Comparison of ENCODE assay signal across 21 cellular contexts in the genomic region with DNA sequence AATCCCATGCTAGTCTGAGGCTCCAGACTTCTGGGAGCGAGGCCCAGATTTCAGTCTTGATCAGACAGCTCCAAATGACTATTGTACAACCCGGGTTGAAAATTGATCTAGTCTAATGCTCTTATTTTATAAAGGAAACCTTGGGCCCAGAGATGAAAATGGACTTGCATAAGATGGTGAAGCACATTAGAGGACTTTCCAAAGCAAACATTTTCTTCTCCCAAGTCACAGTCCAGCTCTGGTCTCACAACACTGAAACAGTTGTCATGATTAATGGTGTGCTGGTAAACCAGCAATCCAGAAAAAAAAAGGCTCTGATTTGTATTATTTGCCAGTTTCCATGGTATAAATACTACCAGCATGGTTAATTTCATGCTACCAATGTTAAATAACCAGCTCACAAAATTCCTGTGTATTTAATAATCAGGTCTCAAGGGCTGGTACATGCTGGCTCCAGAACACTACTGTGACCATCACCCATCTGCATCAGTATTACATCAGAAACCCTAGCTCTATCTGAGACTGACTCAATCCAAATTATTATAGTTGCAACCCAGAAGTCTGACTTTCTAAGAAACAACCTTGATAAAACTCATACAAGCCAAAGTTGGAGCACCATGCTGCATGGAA. TPM values are rescaled to one million over a fixed set of nuclear protein-coding genes. Genes with fewer than 3 reads are reported as not detected.
"Had no signal": no experiment of that assay in that cellular context is flagged by ENCODE, and none has a peak within 500 bp of the region (broad histone marks: within the 10 kb centered on the region; RNA-seq: fewer than 3 reads in every experiment).

No MANE protein-coding gene starts in this region.

- FAIRE-seq: kidney had no signal

- H3K4me1 Mint-ChIP-seq: activated CD4-positive, alpha-beta T cell treated with anti-CD3 and anti-CD28 coated beads, Interleukin-2, amount 10 ng/mL, durations not matched to agents 24 days and 14 days; activated naive CD8-positive, alpha-beta T cell treated with anti-CD3 and anti-CD28 coated beads, Interleukin-2, amount 10 ng/mL, durations not matched to agents 7 days and 5 days; activated T-helper 17 cell treated with anti-CD3 and anti-CD28 coated beads, Interleukin-2, amount 50 U/mL, for 72 hours; central memory CD8-positive, alpha-beta T cell; nephron; stimulated activated naive B cell treated with anti-CD40 and anti-IgM and Interleukin-4, amounts not matched to agents 10 μg/mL and 1 μg/mL and 100 μg/mL, for 72 hours; T-cell had no signal

- H3K4me1 ChIP-seq: left lung, thyroid gland had no signal

- ATAC-seq: activated CD8-positive, alpha-beta T cell treated with anti-CD3 and anti-CD28 coated beads for 36 hours; activated T-helper 17 cell treated with anti-CD3 and anti-CD28 coated beads, Interleukin-2, amount 50 U/mL, for 72 hours; left lung; stimulated activated naive B cell treated with anti-CD40 and anti-IgM and Interleukin-4, amounts not matched to agents 10 μg/mL and 1 μg/mL and 100 μg/mL, for 72 hours; T-cell had no signal

- H3K36me3 Mint-ChIP-seq: activated naive CD8-positive, alpha-beta T cell treated with anti-CD3 and anti-CD28 coated beads, Interleukin-2, amount 10 ng/mL, durations not matched to agents 7 days and 5 days; mesothelial cell of epicardium; stimulated activated naive B cell treated with anti-CD40 and anti-IgM and Interleukin-4, amounts not matched to agents 10 μg/mL and 1 μg/mL and 100 μg/mL, for 72 hours; T-cell had no signal

- H3K27ac Mint-ChIP-seq: activated CD4-positive, alpha-beta T cell treated with anti-CD3 and anti-CD28 coated beads, Interleukin-2, amount 10 ng/mL, durations not matched to agents 24 days and 14 days; activated CD8-positive, alpha-beta T cell treated with anti-CD3 and anti-CD28 coated beads for 36 hours; activated naive CD8-positive, alpha-beta T cell treated with anti-CD3 and anti-CD28 coated beads, Interleukin-2, amount 10 ng/mL, durations not matched to agents 7 days and 5 days; activated T-helper 17 cell treated with anti-CD3 and anti-CD28 coated beads, Interleukin-2, amount 50 U/mL, for 72 hours; mesothelial cell of epicardium; nephron; stimulated activated naive B cell treated with anti-CD40 and anti-IgM and Interleukin-4, amounts not matched to agents 10 μg/mL and 1 μg/mL and 100 μg/mL, for 72 hours; T-cell had no signal

- H3K36me3 ChIP-seq: brain microvascular endothelial cell, left lung, thyroid gland had no signal

- H3K9me3 ChIP-seq: left lung, thyroid gland had no signal

- H3K9me3 Mint-ChIP-seq: activated CD4-positive, alpha-beta T cell treated with anti-CD3 and anti-CD28 coated beads, Interleukin-2, amount 10 ng/mL, durations not matched to agents 24 days and 14 days; activated CD8-positive, alpha-beta T cell treated with anti-CD3 and anti-CD28 coated beads for 36 hours; activated naive CD8-positive, alpha-beta T cell treated with anti-CD3 and anti-CD28 coated beads, Interleukin-2, amount 10 ng/mL, durations not matched to agents 7 days and 5 days; activated T-helper 17 cell treated with anti-CD3 and anti-CD28 coated beads, Interleukin-2, amount 50 U/mL, for 72 hours; central memory CD8-positive, alpha-beta T cell; mesothelial cell of epicardium; nephron; stimulated activated naive B cell treated with anti-CD40 and anti-IgM and Interleukin-4, amounts not matched to agents 10 μg/mL and 1 μg/mL and 100 μg/mL, for 72 hours; T-cell had no signal

- H3K4me3 ChIP-seq: coronary artery, left lung, thyroid gland had no signal

- H3K27ac ChIP-seq: brain microvascular endothelial cell, coronary artery, left lung, thyroid gland had no signal

- H3K27me3 Mint-ChIP-seq: activated T-helper 17 cell treated with anti-CD3 and anti-CD28 coated beads, Interleukin-2, amount 50 U/mL, for 72 hours; central memory CD8-positive, alpha-beta T cell; stimulated activated naive B cell treated with anti-CD40 and anti-IgM and Interleukin-4, amounts not matched to agents 10 μg/mL and 1 μg/mL and 100 μg/mL, for 72 hours; T-cell had no signal

- H3K4me3 Mint-ChIP-seq: activated CD4-positive, alpha-beta T cell treated with anti-CD3 and anti-CD28 coated beads, Interleukin-2, amount 10 ng/mL, durations not matched to agents 24 days and 14 days; activated CD8-positive, alpha-beta T cell treated with anti-CD3 and anti-CD28 coated beads for 36 hours; activated naive CD8-positive, alpha-beta T cell treated with anti-CD3 and anti-CD28 coated beads, Interleukin-2, amount 10 ng/mL, durations not matched to agents 7 days and 5 days; activated T-helper 17 cell treated with anti-CD3 and anti-CD28 coated beads, Interleukin-2, amount 50 U/mL, for 72 hours; central memory CD8-positive, alpha-beta T cell; mesothelial cell of epicardium; nephron; stimulated activated naive B cell treated with anti-CD40 and anti-IgM and Interleukin-4, amounts not matched to agents 10 μg/mL and 1 μg/mL and 100 μg/mL, for 72 hours; T-cell had no signal

- H3K27me3 ChIP-seq: brain microvascular endothelial cell, left lung, thyroid gland had no signal

- DNase-seq: activated CD4-positive, alpha-beta T cell treated with anti-CD3 and anti-CD28 coated beads, Interleukin-2, amount 10 ng/mL, durations not matched to agents 24 days and 14 days; activated CD8-positive, alpha-beta T cell treated with anti-CD3 and anti-CD28 coated beads for 36 hours; activated naive CD4-positive, alpha-beta T cell treated with Interleukin-2 at 50 U/mL for 16 hours; activated naive CD8-positive, alpha-beta T cell treated with anti-CD3 and anti-CD28 coated beads, Interleukin-2, amount 10 ng/mL, durations not matched to agents 7 days and 5 days; activated T-cell treated with anti-CD3 and anti-CD28 coated beads, Interleukin-2, amount 50 U/mL, for 1 hour; anterior cingulate cortex; brain microvascular endothelial cell; erythroblast; hippocampal formation; kidney; left lung; nucleus accumbens; posterior cingulate gyrus; stimulated activated naive B cell treated with anti-CD40 and anti-IgM and Interleukin-4, amounts not matched to agents 10 μg/mL and 1 μg/mL and 100 μg/mL, for 72 hours; T-cell; thyroid gland had no signal

RNA-seq across cellular contexts. Expression of a gene that starts 32.5 kb away (rescaled TPM):
- total RNA-seq: activated CD4-positive, alpha-beta T cell treated with anti-CD3 and anti-CD28 coated beads, Interleukin-2, amount 10 ng/mL, durations not matched to agents 24 days and 14 days; activated CD8-positive, alpha-beta T cell treated with anti-CD3 and anti-CD28 coated beads for 36 hours; activated naive CD8-positive, alpha-beta T cell treated with anti-CD3 and anti-CD28 coated beads, Interleukin-2, amount 10 ng/mL, durations not matched to agents 7 days and 5 days had no signal

RNA-seq across cellular contexts. Expression of a gene that starts 45.9 kb away (rescaled TPM):
- total RNA-seq: activated CD4-positive, alpha-beta T cell treated with anti-CD3 and anti-CD28 coated beads, Interleukin-2, amount 10 ng/mL, durations not matched to agents 24 days and 14 days; activated CD8-positive, alpha-beta T cell treated with anti-CD3 and anti-CD28 coated beads for 36 hours; activated naive CD8-positive, alpha-beta T cell treated with anti-CD3 and anti-CD28 coated beads, Interleukin-2, amount 10 ng/mL, durations not matched to agents 7 days and 5 days; activated T-helper 17 cell treated with anti-CD3 and anti-CD28 coated beads, Interleukin-2, amount 50 U/mL, for 72 hours; T-cell had no signal
